Comparison of ENCODE assay signal across 19 cellular contexts in the genomic region with DNA sequence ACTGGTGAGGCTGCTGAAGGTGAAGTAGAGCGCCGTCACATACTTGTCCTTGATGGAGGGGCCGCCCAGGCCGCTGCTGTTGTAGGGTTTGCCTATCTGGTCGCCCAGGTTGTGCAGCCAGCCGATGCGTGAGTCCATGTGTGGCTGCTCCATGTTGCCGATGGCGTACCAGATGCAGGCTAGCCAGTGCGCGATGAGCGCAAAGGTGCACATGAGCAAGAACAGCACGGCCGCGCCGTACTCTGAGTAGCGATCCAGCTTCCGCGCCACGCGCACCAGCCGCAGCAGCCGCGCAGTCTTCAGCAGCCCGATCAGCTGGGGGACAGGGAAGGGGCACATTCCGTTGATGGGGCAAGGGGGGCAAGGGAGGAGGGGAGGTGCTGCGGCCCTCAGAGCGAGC. TPM values are rescaled to one million over a fixed set of nuclear protein-coding genes. Genes with fewer than 3 reads are reported as not detected.
DNase-seq lines count a peak whose midpoint lies in the region; ATAC-seq and TF ChIP-seq lines count a peak whose summit lies in the region.
"Had no signal": no experiment of that assay in that cellular context is flagged by ENCODE, and none has a peak within 500 bp of the region (broad histone marks: within the 10 kb centered on the region; RNA-seq: fewer than 3 reads in every experiment).

No MANE protein-coding gene starts in this region.

- DNase-seq in left ventricle myocardium inferior = peak; percentile 11
- no peak for DNase-seq in cardiac septum (ENCODE audit: low spot score)
- DNase-seq in erythroblast (lab: John Stamatoyannopoulos, UW) = peak in 1 of 2 experiments; percentile 51
- no peak for DNase-seq in nephron progenitor cell
- DNase-seq in upper lobe of right lung = peak; percentile 56
- no peak for DNase-seq in kidney glomerular epithelial cell (lab: John Stamatoyannopoulos, UW)
- no peak for DNase-seq in RKO (ENCODE audit: low spot score)
- DNase-seq: CD4-positive, CD25-positive, alpha-beta regulatory T cell; EL; GF-D8; KBM-7; NCI-H1092; NCI-H1436; NCI-H1930; PC-9; SJCRH30 had no signal

- peaks cover 17% of the 10 kb centered on the region for H3K36me3 ChIP-seq in left ventricle myocardium inferior
- no peaks in the 10 kb centered on the region for H3K36me3 ChIP-seq in upper lobe of right lung
- H3K36me3 ChIP-seq: SJCRH30 had no signal

- ATAC-seq in upper lobe of right lung = no peak
- no peak for ATAC-seq in GM21381 (IDR thresholded peaks at IDR 0.05; ENCODE audit: unreplicated experiment)

- peaks cover 11% of the 10 kb centered on the region for H3K36me3 Mint-ChIP-seq in nephron progenitor cell (ENCODE audit: low read depth)

- H3K9me3 Mint-ChIP-seq in nephron progenitor cell = no peaks in the 10 kb centered on the region
- H3K9me3 Mint-ChIP-seq: CD4-positive, CD25-positive, alpha-beta regulatory T cell had no signal

- H3K9me3 ChIP-seq in left ventricle myocardium inferior (replicated peaks) = no peaks in the 10 kb centered on the region
- H3K9me3 ChIP-seq in upper lobe of right lung = no peaks in the 10 kb centered on the region
- H3K9me3 ChIP-seq: BE2C, SJCRH30 had no signal

- H3K4me1 ChIP-seq in left ventricle myocardium inferior = peaks cover 63% of the 10 kb centered on the region
- H3K4me1 ChIP-seq in upper lobe of right lung = peaks cover 7% of the 10 kb centered on the region
- H3K4me1 ChIP-seq: SJCRH30 had no signal

- no peak overlapping the region for H3K4me3 ChIP-seq in left ventricle myocardium inferior
- no peak overlapping the region for H3K4me3 ChIP-seq in upper lobe of right lung
- H3K4me3 ChIP-seq: PC-9, SJCRH30 had no signal

- TF ChIP-seq CTCF in left ventricle myocardium inferior (IDR thresholded peaks at IDR 0.05; ENCODE audit: borderline replicate concordance) (no peak), nephron progenitor cell (IDR thresholded peaks at IDR 0.05) (no peak), upper lobe of right lung (IDR thresholded peaks at IDR 0.05) (no peak)

- H3K4me1 Mint-ChIP-seq in nephron progenitor cell = peaks cover 70% of the 10 kb centered on the region

- peak overlapping the region; percentile 51 for H3K27ac Mint-ChIP-seq in nephron progenitor cell
- H3K27ac Mint-ChIP-seq: CD4-positive, CD25-positive, alpha-beta regulatory T cell had no signal

- H3K27me3 ChIP-seq in left ventricle myocardium inferior (ENCODE audit: low read depth) = peaks cover 64% of the 10 kb centered on the region
- peaks cover 20% of the 10 kb centered on the region for H3K27me3 ChIP-seq in upper lobe of right lung
- H3K27me3 ChIP-seq: BE2C, SJCRH30 had no signal

- peak; percentile 14 for TF ChIP-seq POLR2A in erythroblast (IDR thresholded peaks at IDR 0.05; ENCODE audit: low read length)

- H3K27ac ChIP-seq in left ventricle myocardium inferior (replicated peaks) = no peak overlapping the region
- no peak overlapping the region for H3K27ac ChIP-seq in upper lobe of right lung
- H3K27ac ChIP-seq: PC-9, RWPE1, SJCRH30 had no signal

- H3K4me3 Mint-ChIP-seq in nephron progenitor cell = no peak overlapping the region
- H3K4me3 Mint-ChIP-seq: CD4-positive, CD25-positive, alpha-beta regulatory T cell had no signal

- peaks cover 8% of the 10 kb centered on the region for H3K27me3 Mint-ChIP-seq in nephron progenitor cell (ENCODE audit: low read depth, poor library complexity)

- intact Hi-C loops in left ventricle myocardium inferior (cut with micrococcal nuclease) (no loop called here), cardiac septum (cut with DNase I) (no loop called here), upper lobe of right lung (cut with DNase I) (no loop called here)

RNA-seq across cellular contexts. Expression of a gene that starts 26.6 kb away (rescaled TPM):
- total RNA-seq in left ventricle myocardium inferior = 94.1 TPM
- 61.9 TPM for total RNA-seq in cardiac septum
- total RNA-seq in upper lobe of right lung = 3.6 TPM

RNA-seq across cellular contexts. Expression of a gene that starts 39.3 kb away (rescaled TPM):
- total RNA-seq in left ventricle myocardium inferior (12.6 TPM), cardiac septum (26.5 TPM), upper lobe of right lung (42.9 TPM)

Comparison
In these comparisons a context has a peak if more than half of its experiments do, and no peak if none do; other contexts are left out.
1. DNase-seq: peak in left ventricle myocardium inferior (single experiment) and upper lobe of right lung (single experiment); none in cardiac septum (single experiment), nephron progenitor cell (single experiment), kidney glomerular epithelial cell (single experiment) and RKO (single experiment).
2. RNA of a gene that starts 26.6 kb away (total RNA-seq): 94.1 TPM in left ventricle myocardium inferior (single experiment) and 61.9 TPM in cardiac septum (single experiment); 3.6 TPM in upper lobe of right lung (single experiment); every median in the first group is over 10 times any median in the second.